In the genomic region with DNA sequence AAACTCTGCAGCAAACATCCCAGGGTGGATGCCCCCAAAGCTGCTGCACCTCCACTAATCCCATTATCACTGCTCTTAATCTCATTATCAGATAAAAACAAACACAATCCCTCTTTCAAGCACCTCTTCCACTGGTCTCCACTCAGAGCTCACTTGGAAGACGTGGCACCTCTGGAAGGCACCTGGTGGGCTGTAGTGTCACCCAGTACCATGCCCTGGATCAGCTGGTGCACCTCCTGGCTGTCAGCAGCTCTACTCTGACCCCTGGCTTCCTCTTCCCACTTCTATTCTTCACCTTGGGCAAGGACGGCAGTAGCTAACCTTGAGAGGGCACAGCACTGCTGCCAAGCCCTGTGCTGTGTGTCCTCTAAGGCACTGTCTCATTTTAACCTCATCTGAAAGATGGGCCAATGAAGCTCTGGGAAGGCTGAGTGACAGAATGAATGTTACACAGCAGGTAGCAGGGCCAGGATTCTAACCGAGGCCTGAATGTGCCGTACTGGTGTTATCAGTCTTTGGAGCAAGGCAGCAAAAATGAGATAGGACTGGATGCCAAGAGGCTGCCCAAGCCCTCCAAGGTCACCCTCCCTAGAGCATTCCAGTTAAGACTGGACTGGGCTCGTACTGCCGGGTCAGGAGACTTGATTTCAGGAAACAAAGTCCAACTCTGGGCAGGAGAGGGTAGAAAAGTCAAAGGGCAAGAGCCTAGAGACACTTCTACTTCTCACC, we compare ENCODE assay signal across 8 cellular contexts. TPM values are rescaled to one million over a fixed set of nuclear protein-coding genes. Genes with fewer than 3 reads are reported as not detected.
DNase-seq lines count a peak whose midpoint lies in the region; ATAC-seq lines count a peak whose summit lies in the region.
"Had no signal": no experiment of that assay in that cellular context is flagged by ENCODE, and none has a peak within 500 bp of the region (broad histone marks: within the 10 kb centered on the region; RNA-seq: fewer than 3 reads in every experiment).

No MANE protein-coding gene starts in this region.

- H3K4me1 Mint-ChIP-seq in activated T-helper 1 cell treated with anti-CD3 and anti-CD28 coated beads, Interleukin-12 subunit alpha, Interleukin-12 subunit beta, Interleukin-2, Interleukin-4 antibody, amounts not matched to agents 30 ng/mL and 10 ng/mL and 1 ng/mL, durations not matched to agents 14 hours and 24 hours and 36 hours (ENCODE audit: low read depth) = peaks cover 77% of the 10 kb centered on the region
- H3K4me1 Mint-ChIP-seq in stimulated activated naive B cell treated with anti-CD40 and anti-IgM and Interleukin-4, amounts not matched to agents 10 μg/mL and 1 μg/mL and 100 μg/mL, for 72 hours = peaks cover 61 to 89% of the 10 kb centered on the region in 2 donors

- intact Hi-C loops in activated T-helper 1 cell treated with anti-CD3 and anti-CD28 coated beads, Interleukin-12 subunit alpha, Interleukin-12 subunit beta, Interleukin-2, Interleukin-4 antibody, amounts not matched to agents 30 ng/mL and 10 ng/mL and 1 ng/mL, durations not matched to agents 14 hours and 24 hours and 36 hours (cut with micrococcal nuclease) = no loop called here

- no peaks in the 10 kb centered on the region for H3K9me3 Mint-ChIP-seq in activated T-helper 1 cell treated with anti-CD3 and anti-CD28 coated beads, Interleukin-12 subunit alpha, Interleukin-12 subunit beta, Interleukin-2, Interleukin-4 antibody, amounts not matched to agents 30 ng/mL and 10 ng/mL and 1 ng/mL, durations not matched to agents 14 hours and 24 hours and 36 hours
- H3K9me3 Mint-ChIP-seq in stimulated activated naive B cell treated with anti-CD40 and anti-IgM and Interleukin-4, amounts not matched to agents 10 μg/mL and 1 μg/mL and 100 μg/mL, for 72 hours = no peaks in the 10 kb centered on the region

- H3K36me3 Mint-ChIP-seq in activated T-helper 1 cell treated with anti-CD3 and anti-CD28 coated beads, Interleukin-12 subunit alpha, Interleukin-12 subunit beta, Interleukin-2, Interleukin-4 antibody, amounts not matched to agents 30 ng/mL and 10 ng/mL and 1 ng/mL, durations not matched to agents 14 hours and 24 hours and 36 hours (ENCODE audit: low read depth) = peaks cover 14% of the 10 kb centered on the region
- peaks cover 5 to 44% of the 10 kb centered on the region in 2 donors for H3K36me3 Mint-ChIP-seq in stimulated activated naive B cell treated with anti-CD40 and anti-IgM and Interleukin-4, amounts not matched to agents 10 μg/mL and 1 μg/mL and 100 μg/mL, for 72 hours

- peak; percentile 18 to 28 for ATAC-seq in stimulated activated naive B cell treated with anti-CD40 and anti-IgM and Interleukin-4, amounts not matched to agents 10 μg/mL and 1 μg/mL and 100 μg/mL, for 72 hours (replicated peaks)
- ATAC-seq in GM19397 (IDR thresholded peaks at IDR 0.05; ENCODE audit: unreplicated experiment) = no peak

- in situ Hi-C loops in G401 (cut with HindIII; ENCODE audit: low sequenced_read_pairs) = loop anchor here (5.0 kb wide), 1 partner anchor 43 kb away; no protein-coding TSS in a partner anchor

- H3K27ac Mint-ChIP-seq in activated T-helper 1 cell treated with anti-CD3 and anti-CD28 coated beads, Interleukin-12 subunit alpha, Interleukin-12 subunit beta, Interleukin-2, Interleukin-4 antibody, amounts not matched to agents 30 ng/mL and 10 ng/mL and 1 ng/mL, durations not matched to agents 14 hours and 24 hours and 36 hours = peak overlapping the region; percentile 72
- peak overlapping the region; percentile 72 for H3K27ac Mint-ChIP-seq in stimulated activated naive B cell treated with anti-CD40 and anti-IgM and Interleukin-4, amounts not matched to agents 10 μg/mL and 1 μg/mL and 100 μg/mL, for 72 hours

- no peaks in the 10 kb centered on the region for H3K27me3 Mint-ChIP-seq in activated T-helper 1 cell treated with anti-CD3 and anti-CD28 coated beads, Interleukin-12 subunit alpha, Interleukin-12 subunit beta, Interleukin-2, Interleukin-4 antibody, amounts not matched to agents 30 ng/mL and 10 ng/mL and 1 ng/mL, durations not matched to agents 14 hours and 24 hours and 36 hours (ENCODE audit: insufficient read depth)
- no peaks in the 10 kb centered on the region for H3K27me3 Mint-ChIP-seq in stimulated activated naive B cell treated with anti-CD40 and anti-IgM and Interleukin-4, amounts not matched to agents 10 μg/mL and 1 μg/mL and 100 μg/mL, for 72 hours

- no peak overlapping the region for H3K4me3 Mint-ChIP-seq in activated T-helper 1 cell treated with anti-CD3 and anti-CD28 coated beads, Interleukin-12 subunit alpha, Interleukin-12 subunit beta, Interleukin-2, Interleukin-4 antibody, amounts not matched to agents 30 ng/mL and 10 ng/mL and 1 ng/mL, durations not matched to agents 14 hours and 24 hours and 36 hours
- peak overlapping the region; percentile 8 to 48 for H3K4me3 Mint-ChIP-seq in stimulated activated naive B cell treated with anti-CD40 and anti-IgM and Interleukin-4, amounts not matched to agents 10 μg/mL and 1 μg/mL and 100 μg/mL, for 72 hours

- DNase-seq in HUDEP-2 (lab: John Stamatoyannopoulos, UW; ENCODE audit: unreplicated experiment in 76 of 76) = peak in 67 of 76 experiments; percentile 23 to 79 (median 55)
- no peak for DNase-seq in activated T-helper 1 cell treated with anti-CD3 and anti-CD28 coated beads, Interleukin-12 subunit alpha, Interleukin-12 subunit beta, Interleukin-2, Interleukin-4 antibody, amounts not matched to agents 30 ng/mL and 10 ng/mL and 1 ng/mL, durations not matched to agents 14 hours and 24 hours and 36 hours (ENCODE audit: low spot score)
- DNase-seq in iPS-NIHi11 (ENCODE audit: low spot score) = peak; percentile 10
- no peak for DNase-seq in stimulated activated naive B cell treated with anti-CD40 and anti-IgM and Interleukin-4, amounts not matched to agents 10 μg/mL and 1 μg/mL and 100 μg/mL, for 72 hours
- no peak for DNase-seq in NCI-H1417 treated with DMSO at 0.1 percent for 48 hours (lab: John Stamatoyannopoulos, UW)
- DNase-seq in G401 (ENCODE audit: low spot score) = no peak
- DNase-seq: NCI-H774 had no signal

RNA-seq across cellular contexts. Expression of a gene that starts 7.4 kb away (rescaled TPM):
- total RNA-seq in activated T-helper 1 cell treated with anti-CD3 and anti-CD28 coated beads, Interleukin-12 subunit alpha, Interleukin-12 subunit beta, Interleukin-2, Interleukin-4 antibody, amounts not matched to agents 30 ng/mL and 10 ng/mL and 1 ng/mL, durations not matched to agents 14 hours and 24 hours and 36 hours = 122 and 129 TPM in 2 replicates
- 7.4 and 8.6 TPM in 2 replicates for total RNA-seq in G401 (2014; rRNA removed; shearing (Covaris generic))

RNA-seq across cellular contexts. Expression of a gene that starts 54.6 kb away (rescaled TPM):
- 52.7 and 57.5 TPM in 2 replicates for total RNA-seq in activated T-helper 1 cell treated with anti-CD3 and anti-CD28 coated beads, Interleukin-12 subunit alpha, Interleukin-12 subunit beta, Interleukin-2, Interleukin-4 antibody, amounts not matched to agents 30 ng/mL and 10 ng/mL and 1 ng/mL, durations not matched to agents 14 hours and 24 hours and 36 hours
- 19.6 and 25.3 TPM in 2 replicates for total RNA-seq in G401 (2014; rRNA removed; shearing (Covaris generic))

Comparison
In these comparisons a context has a peak if more than half of its experiments do, and no peak if none do; other contexts are left out.
1. DNase-seq: peak in HUDEP-2 (67 of 76) and iPS-NIHi11 (single experiment); none in activated T-helper 1 cell treated with anti-CD3 and anti-CD28 coated beads, Interleukin-12 subunit alpha, Interleukin-12 subunit beta, Interleukin-2, Interleukin-4 antibody, amounts not matched to agents 30 ng/mL and 10 ng/mL and 1 ng/mL, durations not matched to agents 14 hours and 24 hours and 36 hours (single experiment), stimulated activated naive B cell treated with anti-CD40 and anti-IgM and Interleukin-4, amounts not matched to agents 10 μg/mL and 1 μg/mL and 100 μg/mL, for 72 hours (single experiment), NCI-H1417 treated with DMSO at 0.1 percent for 48 hours (single experiment) and G401 (single experiment).
2. RNA of a gene that starts 7.4 kb away (total RNA-seq): 122 to 129 TPM in activated T-helper 1 cell treated with anti-CD3 and anti-CD28 coated beads, Interleukin-12 subunit alpha, Interleukin-12 subunit beta, Interleukin-2, Interleukin-4 antibody, amounts not matched to agents 30 ng/mL and 10 ng/mL and 1 ng/mL, durations not matched to agents 14 hours and 24 hours and 36 hours; 7.4 to 8.6 TPM in G401; every median in the first group is over 10 times any median in the second.